Comparison of ENCODE assay signal across 10 cellular contexts in the genomic region with DNA sequence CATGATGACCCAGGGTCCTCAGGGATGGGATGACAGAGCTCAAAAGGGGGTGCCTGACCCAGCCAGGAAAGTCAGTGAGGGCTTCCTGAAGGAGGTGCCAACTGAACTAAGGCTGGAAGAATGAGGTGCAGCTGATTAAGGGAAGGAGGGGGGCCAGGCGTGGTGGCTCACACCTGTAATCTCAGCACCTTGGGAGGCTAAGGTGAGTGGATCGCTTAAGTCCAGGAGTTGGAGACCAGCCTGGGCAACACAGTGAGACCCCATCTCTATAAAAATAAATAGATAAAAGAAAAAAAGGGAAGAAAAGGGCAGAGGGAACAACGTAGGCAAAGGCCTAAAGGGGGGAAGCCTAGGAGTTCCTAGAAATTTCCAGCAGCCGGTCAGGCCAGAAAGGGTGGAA. TPM values are rescaled to one million over a fixed set of nuclear protein-coding genes. Genes with fewer than 3 reads are reported as not detected.
A peak's percentile ranks its signal among the peaks of the same experiment; 100 is the strongest.
DNase-seq lines count a peak whose midpoint lies in the region; ATAC-seq and TF ChIP-seq lines count a peak whose summit lies in the region.
"Had no signal": no experiment of that assay in that cellular context is flagged by ENCODE, and none has a peak within 500 bp of the region (broad histone marks: within the 10 kb centered on the region; RNA-seq: fewer than 3 reads in every experiment).

No MANE protein-coding gene starts in this region.

- peak overlapping the region; percentile 70 for H3K4me3 Mint-ChIP-seq in activated CD4-positive, alpha-beta memory T cell treated with anti-CD3 and anti-CD28 coated beads for 36 hours
- H3K4me3 Mint-ChIP-seq in activated CD4-positive, alpha-beta memory T cell treated with anti-CD3 and anti-CD28 coated beads, Interleukin-2, amount 10 ng/mL, durations not matched to agents 7 days and 5 days, result no peak overlapping the region
- peak overlapping the region; percentile 26 for H3K4me3 Mint-ChIP-seq in MCF 10A (ENCODE audit: unreplicated experiment)
- peak overlapping the region; percentile 79 for H3K4me3 Mint-ChIP-seq in memory B cell

- no peak for ATAC-seq in memory B cell (ENCODE audit: low read depth)
- no peak for ATAC-seq in thoracic aorta (ENCODE audit: insufficient number of reproducible peaks, low FRiP score, low read depth)

- CTCF ChIA-PET in activated CD4-positive, alpha-beta memory T cell treated with anti-CD3 and anti-CD28 coated beads for 36 hours (lab: Charles Lee), result interaction anchor here (1.2 to 1.8 kb wide), 2 partner anchors 28 to 45 kb away, joined by 7 to 8 read pairs; no protein-coding TSS in a partner anchor
- CTCF ChIA-PET in activated CD4-positive, alpha-beta memory T cell treated with anti-CD3 and anti-CD28 coated beads, Interleukin-2, amount 10 ng/mL, durations not matched to agents 7 days and 5 days (lab: Charles Lee), result interaction anchor here (1.7 kb wide), 1 partner anchor 11 kb away, joined by 7 read pairs; no protein-coding TSS in a partner anchor
- CTCF ChIA-PET in MCF 10A (lab: Yijun Ruan, JAX), result interaction anchor here (0.6 to 1.2 kb wide), 3 partner anchors 27 to 176 kb away, joined by 3 to 4 read pairs (median 4); no protein-coding TSS in a partner anchor

- in situ Hi-C loops in ACHN (cut with HindIII; ENCODE audit: low pct_ligation_motif_present, low pct_unique_long_range_greater_than_20kb, low sequenced_read_pairs), result no loop called here

- no TSS peak for BruUV-seq in MCF 10A (replicated peaks; lab: Mats Ljungman, UMichigan)

- peaks cover 6% of the 10 kb centered on the region in 2 donors for H3K4me1 ChIP-seq in thoracic aorta (ENCODE audit: control insufficient read depth in 1 of 2, low read depth in 2 of 2)

- intact Hi-C loops in activated CD4-positive, alpha-beta memory T cell treated with anti-CD3 and anti-CD28 coated beads for 36 hours (cut with micrococcal nuclease), result no loop called here
- intact Hi-C loops in MCF 10A (cut with micrococcal nuclease), result no loop called here

- peaks cover 7% of the 10 kb centered on the region for H3K36me3 Mint-ChIP-seq in activated CD4-positive, alpha-beta memory T cell treated with anti-CD3 and anti-CD28 coated beads for 36 hours
- no peaks in the 10 kb centered on the region for H3K36me3 Mint-ChIP-seq in activated CD4-positive, alpha-beta memory T cell treated with anti-CD3 and anti-CD28 coated beads, Interleukin-2, amount 10 ng/mL, durations not matched to agents 7 days and 5 days (ENCODE audit: low read depth)
- H3K36me3 Mint-ChIP-seq in MCF 10A (ENCODE audit: insufficient read depth, unreplicated experiment) (peaks cover 25% of the 10 kb centered on the region), memory B cell (peaks cover 9% of the 10 kb centered on the region)

- no peak for TF ChIP-seq CTCF in MCF 10A (IDR thresholded peaks at IDR 0.05; ENCODE audit: unreplicated experiment)
- TF ChIP-seq CTCF in thoracic aorta (IDR thresholded peaks at IDR 0.05), result no peak

- DNase-seq in activated CD4-positive, alpha-beta memory T cell treated with anti-CD3 and anti-CD28 coated beads for 36 hours, result no peak
- DNase-seq in activated CD4-positive, alpha-beta memory T cell treated with anti-CD3 and anti-CD28 coated beads, Interleukin-2, amount 10 ng/mL, durations not matched to agents 7 days and 5 days, result no peak
- no peak for DNase-seq in MCF 10A (ENCODE audit: unreplicated experiment)
- no peak for DNase-seq in memory B cell (ENCODE audit: low spot score in 2 of 2)
- no peak for DNase-seq in thoracic aorta (ENCODE audit: low spot score)
- DNase-seq in stimulated activated CD8-positive, alpha-beta memory T cell treated with anti-CD3 and anti-CD28 coated beads, Interleukin-4, amount 100 ng/mL, for 48 hours, result no peak
- no peak for DNase-seq in DMS53 treated with DMSO at 0.1 percent for 48 hours (lab: John Stamatoyannopoulos, UW; ENCODE audit: unreplicated experiment)
- no peak for DNase-seq in ACHN

- H3K27me3 ChIP-seq in thoracic aorta (replicated peaks; ENCODE audit: insufficient read depth), result no peaks in the 10 kb centered on the region

- no peaks in the 10 kb centered on the region for H3K9me3 Mint-ChIP-seq in activated CD4-positive, alpha-beta memory T cell treated with anti-CD3 and anti-CD28 coated beads for 36 hours
- H3K9me3 Mint-ChIP-seq in activated CD4-positive, alpha-beta memory T cell treated with anti-CD3 and anti-CD28 coated beads, Interleukin-2, amount 10 ng/mL, durations not matched to agents 7 days and 5 days, result no peaks in the 10 kb centered on the region
- H3K9me3 Mint-ChIP-seq in MCF 10A (ENCODE audit: unreplicated experiment) (no peaks in the 10 kb centered on the region), memory B cell (no peaks in the 10 kb centered on the region)

- peak overlapping the region; percentile 85 for H3K27ac Mint-ChIP-seq in activated CD4-positive, alpha-beta memory T cell treated with anti-CD3 and anti-CD28 coated beads for 36 hours
- H3K27ac Mint-ChIP-seq in activated CD4-positive, alpha-beta memory T cell treated with anti-CD3 and anti-CD28 coated beads, Interleukin-2, amount 10 ng/mL, durations not matched to agents 7 days and 5 days, result no peak overlapping the region
- H3K27ac Mint-ChIP-seq in MCF 10A (ENCODE audit: low read depth, unreplicated experiment) (no peak overlapping the region), memory B cell (peak overlapping the region; percentile 97)

- POLR2A ChIA-PET in activated CD4-positive, alpha-beta memory T cell treated with anti-CD3 and anti-CD28 coated beads for 36 hours (lab: Charles Lee), result interaction anchor here (0.9 to 1.3 kb wide), 3 partner anchors 11 to 58 kb away, joined by 3 read pairs; a partner anchor contains a TSS
- POLR2A ChIA-PET in activated CD4-positive, alpha-beta memory T cell treated with anti-CD3 and anti-CD28 coated beads, Interleukin-2, amount 10 ng/mL, durations not matched to agents 7 days and 5 days (lab: Charles Lee), result interaction anchor here (0.9 to 1.6 kb wide), 3 partner anchors 11 to 50 kb away, joined by 3 to 8 read pairs (median 5); no protein-coding TSS in a partner anchor
- POLR2A ChIA-PET in MCF 10A (lab: Yijun Ruan, JAX), result interaction anchor here (0.6 to 3.5 kb wide), 8 partner anchors 8 to 95 kb away, joined by 3 to 35 read pairs (median 4); a partner anchor contains a TSS

- peak overlapping the region; percentile 24 to 56 for H3K27ac ChIP-seq in thoracic aorta

- peaks cover 20% of the 10 kb centered on the region for H3K4me1 Mint-ChIP-seq in activated CD4-positive, alpha-beta memory T cell treated with anti-CD3 and anti-CD28 coated beads for 36 hours (ENCODE audit: low read depth)
- peaks cover 12% of the 10 kb centered on the region for H3K4me1 Mint-ChIP-seq in activated CD4-positive, alpha-beta memory T cell treated with anti-CD3 and anti-CD28 coated beads, Interleukin-2, amount 10 ng/mL, durations not matched to agents 7 days and 5 days
- H3K4me1 Mint-ChIP-seq in MCF 10A (ENCODE audit: insufficient read depth, unreplicated experiment), result peaks cover 14% of the 10 kb centered on the region
- peaks cover 10% of the 10 kb centered on the region for H3K4me1 Mint-ChIP-seq in memory B cell

- peak overlapping the region; percentile 72 for H3K4me3 ChIP-seq in thoracic aorta

- H3K9me3 ChIP-seq in thoracic aorta, result no peaks in the 10 kb centered on the region

- no peaks in the 10 kb centered on the region for H3K36me3 ChIP-seq in thoracic aorta

- no peaks in the 10 kb centered on the region for H3K27me3 Mint-ChIP-seq in activated CD4-positive, alpha-beta memory T cell treated with anti-CD3 and anti-CD28 coated beads for 36 hours
- H3K27me3 Mint-ChIP-seq in activated CD4-positive, alpha-beta memory T cell treated with anti-CD3 and anti-CD28 coated beads, Interleukin-2, amount 10 ng/mL, durations not matched to agents 7 days and 5 days, result no peaks in the 10 kb centered on the region
- H3K27me3 Mint-ChIP-seq in MCF 10A (ENCODE audit: insufficient read depth, unreplicated experiment) (no peaks in the 10 kb centered on the region), memory B cell (no peaks in the 10 kb centered on the region)

RNA-seq across cellular contexts. Expression of a gene that starts 9.1 kb away (rescaled TPM):
- 1 to 10 TPM; 2.3 TPM for total RNA-seq in activated CD4-positive, alpha-beta memory T cell treated with anti-CD3 and anti-CD28 coated beads for 36 hours
- total RNA-seq in activated CD4-positive, alpha-beta memory T cell treated with anti-CD3 and anti-CD28 coated beads, Interleukin-2, amount 10 ng/mL, durations not matched to agents 7 days and 5 days, result 1 to 10 TPM in 1 of 2 experiments, under 1 TPM in 1; 0.63 to 1.0 TPM
- total RNA-seq in MCF 10A (2022) (2.5 and 3.1 TPM in 2 replicates), thoracic aorta (under 1 TPM in 1 of 2 donors, not detected in 1; 0.41 TPM)

RNA-seq across cellular contexts. Expression of a gene that starts 30.1 kb away (rescaled TPM):
- 10 to 100 TPM; 13.5 to 15.2 TPM for total RNA-seq in activated CD4-positive, alpha-beta memory T cell treated with anti-CD3 and anti-CD28 coated beads for 36 hours
- total RNA-seq in activated CD4-positive, alpha-beta memory T cell treated with anti-CD3 and anti-CD28 coated beads, Interleukin-2, amount 10 ng/mL, durations not matched to agents 7 days and 5 days, result 10 to 100 TPM; 12.0 to 15.2 TPM
- total RNA-seq in MCF 10A (2022) (9.9 and 11.8 TPM in 2 replicates), thoracic aorta (10 to 100 TPM; 10.0 to 14.7 TPM)

RNA-seq across cellular contexts. Expression of a gene that starts 52.5 kb away (rescaled TPM):
- total RNA-seq in activated CD4-positive, alpha-beta memory T cell treated with anti-CD3 and anti-CD28 coated beads for 36 hours, result 100 to 1,000 TPM; 104 to 112 TPM
- 10 to 100 TPM; 90.7 to 91.1 TPM for total RNA-seq in activated CD4-positive, alpha-beta memory T cell treated with anti-CD3 and anti-CD28 coated beads, Interleukin-2, amount 10 ng/mL, durations not matched to agents 7 days and 5 days
- 78.0 and 94.4 TPM in 2 replicates for total RNA-seq in MCF 10A (2022)
- 10 to 100 TPM; 42.0 to 45.9 TPM for total RNA-seq in thoracic aorta

RNA-seq across cellular contexts. Expression of a gene that starts 58.5 kb away (rescaled TPM):
- total RNA-seq in activated CD4-positive, alpha-beta memory T cell treated with anti-CD3 and anti-CD28 coated beads for 36 hours, result 1 to 10 TPM; 3.1 to 3.7 TPM
- total RNA-seq in activated CD4-positive, alpha-beta memory T cell treated with anti-CD3 and anti-CD28 coated beads, Interleukin-2, amount 10 ng/mL, durations not matched to agents 7 days and 5 days, result 1 to 10 TPM; 4.1 to 4.8 TPM
- total RNA-seq in MCF 10A (2022) (0.81 and 1.1 TPM in 2 replicates), thoracic aorta (1 to 10 TPM in 1 of 2 donors, not detected in 1; 1.6 TPM)

RNA-seq across cellular contexts. Expression of a gene that starts 59.8 kb away (rescaled TPM):
- total RNA-seq in activated CD4-positive, alpha-beta memory T cell treated with anti-CD3 and anti-CD28 coated beads for 36 hours, result not detected
- not detected for total RNA-seq in activated CD4-positive, alpha-beta memory T cell treated with anti-CD3 and anti-CD28 coated beads, Interleukin-2, amount 10 ng/mL, durations not matched to agents 7 days and 5 days
- total RNA-seq in MCF 10A (2022), result not detected in 2 replicates
- not detected for total RNA-seq in thoracic aorta
- total RNA-seq: mesenteric fat pad; T-helper 1 cell treated with Interleukin-12 subunit alpha and Interleukin-12 subunit beta and Interleukin-4 antibody, amounts not matched to agents 30 ng/mL and 1 ng/mL, for 36 hours had no signal

Comparison
In these comparisons a context has a peak if more than half of its experiments do, and no peak if none do; other contexts are left out.
1. H3K27ac Mint-ChIP-seq: peak in activated CD4-positive, alpha-beta memory T cell treated with anti-CD3 and anti-CD28 coated beads for 36 hours (single experiment) and memory B cell (single experiment); none in activated CD4-positive, alpha-beta memory T cell treated with anti-CD3 and anti-CD28 coated beads, Interleukin-2, amount 10 ng/mL, durations not matched to agents 7 days and 5 days (single experiment) and MCF 10A (single experiment).